ENCODE assay signal across 23 cellular contexts in the genomic region with DNA sequence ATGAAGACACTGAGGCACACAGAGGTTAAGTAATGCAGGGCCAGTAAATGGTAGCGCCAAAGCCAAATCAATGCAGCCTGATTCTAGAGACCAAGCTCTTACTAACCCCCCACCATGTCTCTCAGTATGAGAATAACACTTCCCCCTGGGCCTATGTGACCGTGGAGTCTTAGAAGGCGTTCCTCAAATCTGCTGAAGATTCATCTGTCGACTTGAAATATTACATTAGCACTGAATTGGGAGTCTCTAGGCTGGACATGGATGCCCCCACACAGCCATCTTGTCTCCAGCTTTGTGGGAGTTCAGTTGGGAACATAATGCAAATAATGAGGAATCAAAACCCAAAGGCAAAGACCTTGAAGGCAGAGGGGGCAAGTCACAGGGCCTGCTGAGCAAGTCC.
"Had no signal": no experiment of that assay in that cellular context is flagged by ENCODE, and none has a peak within 500 bp of the region (broad histone marks: within the 10 kb centered on the region; RNA-seq: fewer than 3 reads in every experiment).

No MANE protein-coding gene starts in this region.

- H3K36me3 ChIP-seq: neural progenitor cell, ovary, right lobe of liver, sigmoid colon, stomach, thoracic aorta, thyroid gland, tibial nerve, upper lobe of left lung, vagina had no signal

- DNase-seq: occipital lobe; ovary; posterior cingulate gyrus; psoas muscle; right cardiac atrium; right lobe of liver; sigmoid colon; small intestine; stimulated activated CD4-positive, alpha-beta T cell treated with anti-CD3 and anti-CD28 coated beads, Interleukin-15, amount 100 ng/mL, for 24 hours; stimulated activated CD4-positive, alpha-beta T cell treated with anti-CD3 and anti-CD28 coated beads, Interleukin-2, amount 100 ng/mL, for 24 hours; stimulated activated CD4-positive, alpha-beta T cell treated with anti-CD3 and anti-CD28 coated beads, Interleukin-2, amount 100 ng/mL, for 48 hours; stimulated activated CD4-positive, alpha-beta T cell treated with anti-CD3 and anti-CD28 coated beads, Interleukin-4, amount 100 ng/mL, for 24 hours; stimulated activated naive B cell treated with anti-CD40 and anti-IgM and Interleukin-4, amounts not matched to agents 10 μg/mL and 1 μg/mL and 100 μg/mL, for 72 hours; stimulated activated naive CD4-positive, alpha-beta T cell treated with Interleukin-2 at 50 U/mL for 16 hours; stomach; thyroid gland; trophoblast cell; upper lobe of left lung had no signal

- H3K4me3 ChIP-seq: neural progenitor cell, ovary, psoas muscle, right lobe of liver, sigmoid colon, stomach, thoracic aorta, thyroid gland, tibial nerve, upper lobe of left lung, vagina had no signal

- FAIRE-seq: small intestine, urothelium cell line had no signal

- H3K27me3 ChIP-seq: neural progenitor cell, ovary, right lobe of liver, sigmoid colon, thyroid gland, tibial nerve, upper lobe of left lung, vagina had no signal
